In the genomic region with DNA sequence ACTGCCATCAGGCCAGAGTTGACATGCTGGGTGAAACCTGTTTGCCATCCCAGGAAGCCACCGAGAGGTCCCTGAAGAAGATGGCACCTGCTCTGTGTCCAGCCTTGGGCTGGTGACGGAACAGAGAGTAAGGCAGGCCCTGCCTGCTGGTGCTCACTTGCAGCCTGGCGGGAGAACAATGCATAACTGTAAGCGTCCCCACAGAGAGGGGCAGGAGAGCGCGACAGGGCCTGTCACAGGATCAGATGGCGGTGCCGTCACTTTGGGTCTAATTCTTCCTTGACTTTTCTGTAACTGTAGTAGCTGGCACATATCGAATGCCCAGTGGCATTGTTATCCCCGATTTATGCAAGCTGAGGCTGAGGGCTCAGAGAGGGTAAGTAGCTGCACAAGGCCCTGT, we compare ENCODE assay signal across 18 cellular contexts. TPM values are rescaled to one million over a fixed set of nuclear protein-coding genes. Genes with fewer than 3 reads are reported as not detected.
"Had no signal": no experiment of that assay in that cellular context is flagged by ENCODE, and none has a peak within 500 bp of the region (broad histone marks: within the 10 kb centered on the region; RNA-seq: fewer than 3 reads in every experiment).

No MANE protein-coding gene starts in this region.

- ATAC-seq: left lung; naive thymus-derived CD8-positive, alpha-beta T cell; pancreas; right lobe of liver; stimulated activated naive B cell treated with anti-CD40 and anti-IgM and Interleukin-4, amounts not matched to agents 10 μg/mL and 1 μg/mL and 100 μg/mL, for 72 hours had no signal

- H3K27me3 Mint-ChIP-seq: naive thymus-derived CD8-positive, alpha-beta T cell; progenitor cell of endocrine pancreas; stimulated activated naive B cell treated with anti-CD40 and anti-IgM and Interleukin-4, amounts not matched to agents 10 μg/mL and 1 μg/mL and 100 μg/mL, for 72 hours; stimulated activated naive CD8-positive, alpha-beta T cell treated with anti-CD3 and anti-CD28 coated beads, Interleukin-15, Interleukin-2, amounts not matched to agents 100 ng/mL and 50 ng/mL, for 24 hours; type B pancreatic cell had no signal

- DNase-seq: dermis blood vessel endothelial cell; effector memory CD4-positive, alpha-beta T cell; erythroblast; kidney; left lung; naive thymus-derived CD8-positive, alpha-beta T cell; nephron progenitor cell; right lobe of liver; small intestine; stimulated activated CD4-positive, alpha-beta T cell treated with anti-CD3 and anti-CD28 coated beads, Interleukin-15, amount 100 ng/mL, for 24 hours; stimulated activated CD4-positive, alpha-beta T cell treated with anti-CD3 and anti-CD28 coated beads, Interleukin-2, amount 100 ng/mL, for 48 hours; stimulated activated naive B cell treated with anti-CD40 and anti-IgM and Interleukin-4, amounts not matched to agents 10 μg/mL and 1 μg/mL and 100 μg/mL, for 72 hours; testis; tibial artery had no signal

- H3K9me3 Mint-ChIP-seq: naive thymus-derived CD8-positive, alpha-beta T cell; nephron progenitor cell; stimulated activated naive B cell treated with anti-CD40 and anti-IgM and Interleukin-4, amounts not matched to agents 10 μg/mL and 1 μg/mL and 100 μg/mL, for 72 hours; stimulated activated naive CD8-positive, alpha-beta T cell treated with anti-CD3 and anti-CD28 coated beads, Interleukin-15, Interleukin-2, amounts not matched to agents 100 ng/mL and 50 ng/mL, for 24 hours; type B pancreatic cell had no signal

- H3K4me3 Mint-ChIP-seq: naive thymus-derived CD8-positive, alpha-beta T cell; nephron progenitor cell; stimulated activated naive B cell treated with anti-CD40 and anti-IgM and Interleukin-4, amounts not matched to agents 10 μg/mL and 1 μg/mL and 100 μg/mL, for 72 hours; stimulated activated naive CD8-positive, alpha-beta T cell treated with anti-CD3 and anti-CD28 coated beads, Interleukin-15, Interleukin-2, amounts not matched to agents 100 ng/mL and 50 ng/mL, for 24 hours; type B pancreatic cell had no signal

- H3K27ac Mint-ChIP-seq: naive thymus-derived CD8-positive, alpha-beta T cell; nephron progenitor cell; progenitor cell of endocrine pancreas; stimulated activated naive B cell treated with anti-CD40 and anti-IgM and Interleukin-4, amounts not matched to agents 10 μg/mL and 1 μg/mL and 100 μg/mL, for 72 hours; stimulated activated naive CD8-positive, alpha-beta T cell treated with anti-CD3 and anti-CD28 coated beads, Interleukin-15, Interleukin-2, amounts not matched to agents 100 ng/mL and 50 ng/mL, for 24 hours; type B pancreatic cell had no signal

RNA-seq across cellular contexts. Expression of a gene that starts 29.0 kb away (rescaled TPM):
- total RNA-seq: naive thymus-derived CD8-positive, alpha-beta T cell had no signal
